In the genomic region with DNA sequence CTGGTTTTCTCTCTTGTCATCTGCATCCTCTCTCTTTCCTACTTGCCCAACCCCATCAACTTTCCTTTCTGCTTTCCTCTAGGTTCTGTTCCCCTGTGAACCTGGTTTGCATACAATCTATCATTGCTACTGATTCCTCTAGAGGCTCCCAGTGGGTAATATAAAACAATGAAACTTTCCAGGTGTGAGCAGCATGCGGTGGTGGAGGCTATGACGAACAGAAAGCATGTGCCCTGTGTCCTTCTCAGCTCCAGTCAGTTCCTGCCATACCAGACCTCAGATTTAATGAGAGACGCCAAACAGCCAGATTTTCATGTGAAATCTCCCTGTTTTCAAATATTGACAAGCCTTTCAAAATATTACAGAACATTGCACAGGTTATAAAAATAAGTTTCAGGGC, we compare ENCODE assay signal across 21 cellular contexts. TPM values are rescaled to one million over a fixed set of nuclear protein-coding genes. Genes with fewer than 3 reads are reported as not detected.
DNase-seq lines count a peak whose midpoint lies in the region; ATAC-seq and TF ChIP-seq lines count a peak whose summit lies in the region.
"Had no signal": no experiment of that assay in that cellular context is flagged by ENCODE, and none has a peak within 500 bp of the region (broad histone marks: within the 10 kb centered on the region; RNA-seq: fewer than 3 reads in every experiment).

No MANE protein-coding gene starts in this region.

- H3K36me3 Mint-ChIP-seq in CD4-positive, alpha-beta T cell (ENCODE audit: low read depth), result peaks cover 9% of the 10 kb centered on the region
- H3K36me3 Mint-ChIP-seq in neural progenitor cell, result peaks cover 4% of the 10 kb centered on the region
- H3K36me3 Mint-ChIP-seq: activated CD8-positive, alpha-beta memory T cell treated with anti-CD3 and anti-CD28 coated beads, Interleukin-2, amount 10 ng/mL, durations not matched to agents 7 days and 5 days; natural killer cell had no signal

- no peaks in the 10 kb centered on the region for H3K27me3 ChIP-seq in CD4-positive, alpha-beta T cell (ENCODE audit: control insufficient read depth, insufficient read depth, low read length)
- no peaks in the 10 kb centered on the region for H3K27me3 ChIP-seq in neural progenitor cell
- H3K27me3 ChIP-seq in stomach, result no peaks in the 10 kb centered on the region

- peaks cover 43% of the 10 kb centered on the region for H3K4me1 Mint-ChIP-seq in CD4-positive, alpha-beta T cell (ENCODE audit: low read depth)
- peaks cover 23% of the 10 kb centered on the region for H3K4me1 Mint-ChIP-seq in neural progenitor cell

- peaks cover 10% of the 10 kb centered on the region for H4K20me1 ChIP-seq in neural progenitor cell (ENCODE audit: low read depth)

- peak overlapping the region; percentile 46 for H3K4me3 Mint-ChIP-seq in CD4-positive, alpha-beta T cell
- no peak overlapping the region for H3K4me3 Mint-ChIP-seq in neural progenitor cell
- H3K4me3 Mint-ChIP-seq: activated CD8-positive, alpha-beta memory T cell treated with anti-CD3 and anti-CD28 coated beads, Interleukin-2, amount 10 ng/mL, durations not matched to agents 7 days and 5 days; activated naive CD8-positive, alpha-beta T cell treated with anti-CD3 and anti-CD28 coated beads, Interleukin-2, amount 50 U/mL, for 24 hours; activated T-helper 17 cell treated with anti-CD3 and anti-CD28 coated beads, Interleukin-2, amount 50 U/mL, for 72 hours; natural killer cell had no signal

- no peak for TF ChIP-seq CTCF in CD4-positive, alpha-beta T cell (IDR thresholded peaks at IDR 0.05)
- TF ChIP-seq CTCF in neural progenitor cell (IDR thresholded peaks at IDR 0.05) (no peak), GM10248 (IDR thresholded peaks at IDR 0.05; ENCODE audit: control extremely low read depth, extremely low read depth, low read depth, missing control alignments) (no peak), stomach (IDR thresholded peaks at IDR 0.05) (no peak)

- DNase-seq in CD4-positive, alpha-beta T cell, result no peak
- DNase-seq in RPMI8226, result peak; percentile 23
- no peak for DNase-seq in neural progenitor cell (ENCODE audit: low spot score)
- DNase-seq in GM10248 (ENCODE audit: extremely low spot score), result no peak
- no peak for DNase-seq in stomach
- DNase-seq in pons (ENCODE audit: low spot score), result no peak
- DNase-seq in SKM-1 treated with dmso at 0.1 percent for 144 hours (lab: John Stamatoyannopoulos, UW; ENCODE audit: unreplicated experiment), result no peak
- DNase-seq: activated CD8-positive, alpha-beta memory T cell treated with anti-CD3 and anti-CD28 coated beads, Interleukin-2, amount 10 ng/mL, durations not matched to agents 7 days and 5 days; activated naive CD8-positive, alpha-beta T cell treated with anti-CD3 and anti-CD28 coated beads, Interleukin-2, amount 50 U/mL, for 24 hours; DMS79; foreskin fibroblast; kidney glomerular epithelial cell; mesenchymal stem cell; natural killer cell; NCI-H1048; NK-92 treated with Interleukin-12 subunit alpha and Interleukin-12 subunit beta, amount 100 ng/mL, for 24 hours; psoas muscle; stimulated activated CD8-positive, alpha-beta memory T cell treated with anti-CD3 and anti-CD28 coated beads, Interleukin-4, amount 100 ng/mL, for 48 hours had no signal

- CTCF ChIA-PET in CD4-positive, alpha-beta T cell (lab: Charles Lee), result no interaction called here
- CTCF ChIA-PET in GM10248 (lab: Yijun Ruan, JAX), result interaction anchor here (1.4 kb wide), 1 partner anchor 175 kb away, joined by 7 read pairs; a partner anchor contains a TSS

- POLR2A ChIA-PET in CD4-positive, alpha-beta T cell (lab: Charles Lee), result no interaction called here
- POLR2A ChIA-PET in GM10248 (lab: Yijun Ruan, JAX), result no interaction called here

- H3K4me3 ChIP-seq in neural progenitor cell (no peak overlapping the region), stomach (no peak overlapping the region)
- H3K4me3 ChIP-seq: psoas muscle had no signal

- H3K27me3 Mint-ChIP-seq in CD4-positive, alpha-beta T cell, result no peaks in the 10 kb centered on the region
- H3K27me3 Mint-ChIP-seq in neural progenitor cell (ENCODE audit: insufficient read depth, low read depth), result peaks cover 3% of the 10 kb centered on the region
- H3K27me3 Mint-ChIP-seq: activated CD8-positive, alpha-beta memory T cell treated with anti-CD3 and anti-CD28 coated beads, Interleukin-2, amount 10 ng/mL, durations not matched to agents 7 days and 5 days; activated naive CD8-positive, alpha-beta T cell treated with anti-CD3 and anti-CD28 coated beads, Interleukin-2, amount 50 U/mL, for 24 hours; activated T-helper 17 cell treated with anti-CD3 and anti-CD28 coated beads, Interleukin-2, amount 50 U/mL, for 72 hours had no signal

- H3K4me2 ChIP-seq in neural progenitor cell, result no peak overlapping the region

- H3K27ac ChIP-seq in CD4-positive, alpha-beta T cell (ENCODE audit: low read depth, low read length), result no peak overlapping the region
- H3K27ac ChIP-seq in KOPT-K1 (ENCODE audit: low read depth, low read length, poor library complexity, severe bottlenecking) (peak overlapping the region; percentile 29), neural progenitor cell (no peak overlapping the region), stomach (no peak overlapping the region)
- H3K27ac ChIP-seq: psoas muscle, RWPE1 had no signal

- H2AFZ ChIP-seq in neural progenitor cell (replicated peaks), result peak overlapping the region; percentile 89

- no peaks in the 10 kb centered on the region for H3K36me3 ChIP-seq in KOPT-K1 (ENCODE audit: insufficient read depth, low read length)
- no peaks in the 10 kb centered on the region for H3K36me3 ChIP-seq in neural progenitor cell
- H3K36me3 ChIP-seq in stomach, result no peaks in the 10 kb centered on the region

- H3K79me2 ChIP-seq in neural progenitor cell (ENCODE audit: low read depth), result peaks cover 10% of the 10 kb centered on the region

- no peak for TF ChIP-seq EP300 in stomach (IDR thresholded peaks at IDR 0.05)

- no peak for ATAC-seq in CD4-positive, alpha-beta T cell (ENCODE audit: poor library complexity)
- ATAC-seq: activated CD8-positive, alpha-beta memory T cell treated with anti-CD3 and anti-CD28 coated beads, Interleukin-2, amount 10 ng/mL, durations not matched to agents 7 days and 5 days; activated naive CD8-positive, alpha-beta T cell treated with anti-CD3 and anti-CD28 coated beads, Interleukin-2, amount 50 U/mL, for 24 hours; activated T-helper 17 cell treated with anti-CD3 and anti-CD28 coated beads, Interleukin-2, amount 50 U/mL, for 72 hours; natural killer cell; psoas muscle had no signal

- H3K27ac Mint-ChIP-seq in CD4-positive, alpha-beta T cell, result no peak overlapping the region
- no peak overlapping the region for H3K27ac Mint-ChIP-seq in neural progenitor cell
- H3K27ac Mint-ChIP-seq: activated CD8-positive, alpha-beta memory T cell treated with anti-CD3 and anti-CD28 coated beads, Interleukin-2, amount 10 ng/mL, durations not matched to agents 7 days and 5 days; activated naive CD8-positive, alpha-beta T cell treated with anti-CD3 and anti-CD28 coated beads, Interleukin-2, amount 50 U/mL, for 24 hours; activated T-helper 17 cell treated with anti-CD3 and anti-CD28 coated beads, Interleukin-2, amount 50 U/mL, for 72 hours; natural killer cell had no signal

- 34 to 51% (median 44%) methylated on average over 3 of the region's 3 CpGs for WGBS in stomach, 5 donors

- no peaks in the 10 kb centered on the region for H3K9me3 ChIP-seq in CD4-positive, alpha-beta T cell (ENCODE audit: control insufficient read depth, low read length)
- H3K9me3 ChIP-seq in KOPT-K1 (ENCODE audit: insufficient read depth, low read length, poor library complexity, severe bottlenecking), result no peaks in the 10 kb centered on the region
- H3K9me3 ChIP-seq in neural progenitor cell (ENCODE audit: low read depth), result no peaks in the 10 kb centered on the region
- H3K9me3 ChIP-seq in stomach, result no peaks in the 10 kb centered on the region
- H3K9me3 ChIP-seq: psoas muscle had no signal

- intact Hi-C loops in CD4-positive, alpha-beta T cell (cut with DNase I, micrococcal nuclease), result loop anchor here in 1 of 2 experiments (10.0 kb wide), 1 partner anchor 68 kb away; no protein-coding TSS in a partner anchor
- intact Hi-C loops in stomach (cut with DNase I; ENCODE audit: low total_unique reads), result no loop called here

- no peak for TF ChIP-seq POLR2A in stomach (IDR thresholded peaks at IDR 0.05)

- H3K9me3 Mint-ChIP-seq in CD4-positive, alpha-beta T cell, result no peaks in the 10 kb centered on the region
- H3K9me3 Mint-ChIP-seq in neural progenitor cell, result no peaks in the 10 kb centered on the region
- H3K9me3 Mint-ChIP-seq: activated naive CD8-positive, alpha-beta T cell treated with anti-CD3 and anti-CD28 coated beads, Interleukin-2, amount 50 U/mL, for 24 hours; activated T-helper 17 cell treated with anti-CD3 and anti-CD28 coated beads, Interleukin-2, amount 50 U/mL, for 72 hours; natural killer cell had no signal

- H3K9ac ChIP-seq in neural progenitor cell, result no peak overlapping the region

- peaks cover 10% of the 10 kb centered on the region for H3F3A ChIP-seq in neural progenitor cell (ENCODE audit: low read depth)

- peaks cover 13% of the 10 kb centered on the region for H3K4me1 ChIP-seq in neural progenitor cell
- H3K4me1 ChIP-seq in stomach, result peaks cover 10 to 26% (median 15%) of the 10 kb centered on the region in 4 donors

RNA-seq across cellular contexts. Expression of a gene that starts 3.5 kb away (rescaled TPM):
- total RNA-seq in CD4-positive, alpha-beta T cell, result 10 to 100 TPM; 50.7 to 51.4 TPM
- total RNA-seq in neural progenitor cell (ENCODE audit: low replicate concordance), result 54.7 and 68.4 TPM in 2 replicates
- 100 to 1,000 TPM in 3 of 5 donors, 10 to 100 TPM in 2; 33.9 to 159 (median 116) TPM for total RNA-seq in stomach
- polyA plus RNA-seq in stomach, result 1 to 10 TPM; 4.6 to 7.9 (median 7.9) TPM
